2 cellular contexts compared by ENCODE assay signal in genomic region chr6:167839755-167840154, GRCh38.
TF ChIP-seq lines count a peak whose summit lies in the region.

No MANE protein-coding gene starts in this region.

TF ChIP-seq in GM12878, 131 proteins besides CTCF, POLR2A, EP300 and RAD21:
- TF ChIP-seq HDAC6 (IDR thresholded peaks at IDR 0.05; ENCODE audit: unreplicated experiment): no peak
- TF ChIP-seq TBL1XR1 (IDR thresholded peaks at IDR 0.05; ENCODE audit: low read depth, low read length): no peak
- TF ChIP-seq REST (IDR thresholded peaks at IDR 0.05; ENCODE audit: low read depth, low read length): no peak
- no peak for TF ChIP-seq CBX5 (IDR thresholded peaks at IDR 0.05; ENCODE audit: low read depth)
- no peak for TF ChIP-seq SREBF1 (IDR thresholded peaks at IDR 0.05; ENCODE audit: low read length)
- TF ChIP-seq HSF1 (IDR thresholded peaks at IDR 0.05; ENCODE audit: low read depth, low read length): no peak
- TF ChIP-seq NBN (IDR thresholded peaks at IDR 0.05): no peak
- no peak for TF ChIP-seq TAF1 (IDR thresholded peaks at IDR 0.05; ENCODE audit: borderline replicate concordance, low read depth, low read length)

TF ChIP-seq in HepG2, 621 proteins besides CTCF, POLR2A, EP300 and RAD21 (continues in another document):
- TF ChIP-seq ZMYM4 (CRISPR knock-in tag; IDR thresholded peaks at IDR 0.05): peak; percentile 55
- no peak for TF ChIP-seq SYNCRIP (IDR thresholded peaks at IDR 0.05; ENCODE audit: insufficient read depth, low read depth, low read length)
- TF ChIP-seq SOX13 (IDR thresholded peaks at IDR 0.05): no peak
- TF ChIP-seq SOX13 (CRISPR knock-in tag; conservative IDR thresholded peaks at IDR 0.05 in 1 of 2, IDR thresholded peaks at IDR 0.05 in 1 of 2): peak in 1 of 2 experiments; percentile 63; a peak in 2 of 4 replicates
- no peak for TF ChIP-seq ZNF558 (CRISPR knock-in tag; IDR thresholded peaks at IDR 0.05; ENCODE audit: borderline replicate concordance)
- TF ChIP-seq ZNF883 (CRISPR knock-in tag; IDR thresholded peaks at IDR 0.05; ENCODE audit: not compliant biosample characterization): no peak
- TF ChIP-seq ZNF691 (CRISPR knock-in tag; IDR thresholded peaks at IDR 0.05; ENCODE audit: borderline replicate concordance, low read depth): peak; percentile 86
- TF ChIP-seq SMAD1 (CRISPR knock-in tag; IDR thresholded peaks at IDR 0.05; ENCODE audit: borderline replicate concordance, low read depth): no peak
- no peak for TF ChIP-seq KLF11 (CRISPR knock-in tag; IDR thresholded peaks at IDR 0.05)
- TF ChIP-seq MTA1 (CRISPR knock-in tag; IDR thresholded peaks at IDR 0.05; ENCODE audit: borderline replicate concordance): no peak
- TF ChIP-seq ZMAT3 (CRISPR knock-in tag; conservative IDR thresholded peaks at IDR 0.05): 0 out of 2 replicates have a peak, but pooled peaks have one; percentile 36
- no peak for TF ChIP-seq ZNF784 (CRISPR knock-in tag; IDR thresholded peaks at IDR 0.05; ENCODE audit: borderline replicate concordance)
- no peak for TF ChIP-seq ASH2L (IDR thresholded peaks at IDR 0.05; ENCODE audit: insufficient read length, low read depth, low read length)
- 0 out of 2 replicates have a peak, but pooled peaks have one; percentile 65 for TF ChIP-seq ZNF383 (CRISPR knock-in tag; IDR thresholded peaks at IDR 0.05; ENCODE audit: borderline replicate concordance)
- TF ChIP-seq ZUFSP (CRISPR knock-in tag; IDR thresholded peaks at IDR 0.05; ENCODE audit: borderline replicate concordance): no peak
- 0 out of 2 replicates have a peak, but pooled peaks have one; percentile 42 for TF ChIP-seq ARNT2 (CRISPR knock-in tag; IDR thresholded peaks at IDR 0.05; ENCODE audit: low read depth)
- TF ChIP-seq ZBTB46 (CRISPR knock-in tag; IDR thresholded peaks at IDR 0.05; ENCODE audit: borderline replicate concordance): peak; percentile 51; the same call in 1 of the 2 replicates
- TF ChIP-seq ZNF260 (CRISPR knock-in tag; IDR thresholded peaks at IDR 0.05; ENCODE audit: borderline replicate concordance, low read depth): no peak
- TF ChIP-seq ZBTB3 (CRISPR knock-in tag; IDR thresholded peaks at IDR 0.05; ENCODE audit: borderline replicate concordance, low read depth): no peak
- no peak for TF ChIP-seq ZNF570 (CRISPR knock-in tag; IDR thresholded peaks at IDR 0.05; ENCODE audit: borderline replicate concordance)
- TF ChIP-seq SOX5 (CRISPR knock-in tag; IDR thresholded peaks at IDR 0.05; ENCODE audit: borderline replicate concordance): peak; percentile 66
- peak; percentile 54; the same call in 1 of the 2 replicates for TF ChIP-seq FOXJ3 (CRISPR knock-in tag; IDR thresholded peaks at IDR 0.05; ENCODE audit: borderline replicate concordance)
- no peak for TF ChIP-seq ZMAT5 (CRISPR knock-in tag; IDR thresholded peaks at IDR 0.05; ENCODE audit: borderline replicate concordance, low read depth)
- peak; percentile 21; the same call in 1 of the 2 replicates for TF ChIP-seq UBTF (CRISPR knock-in tag; IDR thresholded peaks at IDR 0.05)
- TF ChIP-seq ZNF333 (CRISPR knock-in tag; IDR thresholded peaks at IDR 0.05; ENCODE audit: borderline replicate concordance): no peak
- TF ChIP-seq ZNF12 (CRISPR knock-in tag; IDR thresholded peaks at IDR 0.05): peak; percentile 70; the same call in 1 of the 2 replicates
- TF ChIP-seq ZNF614 (CRISPR knock-in tag; IDR thresholded peaks at IDR 0.05; ENCODE audit: borderline replicate concordance): no peak
- TF ChIP-seq TP53 (CRISPR knock-in tag; conservative IDR thresholded peaks at IDR 0.05): no peak
- TF ChIP-seq HNRNPH1 (optimal IDR thresholded peaks at IDR 0.05; ENCODE audit: low read depth, low read length): no peak
- no peak for TF ChIP-seq ZNF781 (CRISPR knock-in tag; IDR thresholded peaks at IDR 0.05; ENCODE audit: borderline replicate concordance, not compliant biosample characterization)
- 0 out of 2 replicates have a peak, but pooled peaks have one; percentile 16 for TF ChIP-seq ARID5B (CRISPR knock-in tag; IDR thresholded peaks at IDR 0.05)
- TF ChIP-seq ZFY (CRISPR knock-in tag; IDR thresholded peaks at IDR 0.05): 0 out of 2 replicates have a peak, but pooled peaks have one; percentile 19
- peak; percentile 96 for TF ChIP-seq ZNF629 (CRISPR knock-in tag; conservative IDR thresholded peaks at IDR 0.05)
- no peak for TF ChIP-seq ZNF619 (CRISPR knock-in tag; IDR thresholded peaks at IDR 0.05)
- TF ChIP-seq GATAD2A (CRISPR knock-in tag; IDR thresholded peaks at IDR 0.05): 0 out of 2 replicates have a peak, but pooled peaks have one; percentile 18
- TF ChIP-seq ZNF282 (IDR thresholded peaks at IDR 0.05; ENCODE audit: partially characterized antibody): no peak
- peak; percentile 7; the same call in 1 of the 2 replicates for TF ChIP-seq NR2F6 (IDR thresholded peaks at IDR 0.05)
- no peak for TF ChIP-seq NR2F6 (CRISPR knock-in tag; IDR thresholded peaks at IDR 0.05)
- no peak for TF ChIP-seq KLF13 (CRISPR knock-in tag; IDR thresholded peaks at IDR 0.05)
